ENCODE assay signal across 30 cellular contexts in the genomic region with DNA sequence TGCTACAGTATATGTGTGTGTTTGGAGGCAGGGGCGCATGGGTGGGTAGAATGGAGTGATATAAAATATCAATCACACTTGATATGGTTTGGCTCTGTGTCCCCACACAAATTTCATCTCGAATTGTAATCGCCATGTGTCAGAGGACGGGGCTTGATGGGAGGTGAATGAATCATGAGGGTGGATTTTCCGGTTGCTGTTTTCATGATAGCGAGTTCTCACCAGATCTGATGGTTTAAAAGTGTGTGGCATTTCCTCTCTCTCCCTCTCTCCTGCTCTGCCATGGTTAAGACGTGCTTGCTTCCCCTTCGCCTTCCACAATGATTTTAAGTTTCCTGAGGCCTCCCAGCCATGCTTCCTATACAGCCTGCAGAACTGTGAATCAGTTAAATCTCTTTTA. TPM values are rescaled to one million over a fixed set of nuclear protein-coding genes. Genes with fewer than 3 reads are reported as not detected.
DNase-seq lines count a peak whose midpoint lies in the region; ATAC-seq, FAIRE-seq and TF ChIP-seq lines count a peak whose summit lies in the region.
"Had no signal": no experiment of that assay in that cellular context is flagged by ENCODE, and none has a peak within 500 bp of the region (broad histone marks: within the 10 kb centered on the region; RNA-seq: fewer than 3 reads in every experiment).

No MANE protein-coding gene starts in this region.

- no peak overlapping the region for H3K4me3 ChIP-seq in bronchial epithelial cell (ENCODE audit: low read depth, low read length)
- H3K4me3 ChIP-seq: GM23248, left lung, pancreas, Peyer's patch, right atrium auricular region, stomach, tibial nerve had no signal

- no peaks in the 10 kb centered on the region for H3K36me3 ChIP-seq in bronchial epithelial cell (ENCODE audit: control insufficient read depth, insufficient read depth, low read length)
- H3K36me3 ChIP-seq: left lung, pancreas, Peyer's patch, right atrium auricular region, stomach, tibial nerve had no signal

- no peak for FAIRE-seq in bronchial epithelial cell (lab: Jason Lieb, UNC)
- FAIRE-seq: frontal cortex, HTR-8/SVneo, pancreas had no signal

- no peaks in the 10 kb centered on the region for H3K27me3 ChIP-seq in bronchial epithelial cell (ENCODE audit: control insufficient read depth, insufficient read depth, low read length)
- H3K27me3 ChIP-seq: left lung, pancreas, Peyer's patch, right atrium auricular region, stomach, tibial nerve had no signal

- TF ChIP-seq CTCF in bronchial epithelial cell (IDR thresholded peaks at IDR 0.05; ENCODE audit: insufficient read depth, low read length, severe bottlenecking) = no peak

- DNase-seq in DMS53 (lab: John Stamatoyannopoulos, UW) (peak; percentile 21), DMS53 treated with DMSO at 0.1 percent for 48 hours (lab: John Stamatoyannopoulos, UW; ENCODE audit: unreplicated experiment) (no peak), bronchial epithelial cell (ENCODE audit: low read depth) (peak; percentile 32), glomerular endothelial cell (ENCODE audit: extremely low read depth, low read depth, low spot score) (peak; percentile 75), smooth muscle cell of the brain vasculature (ENCODE audit: low read depth, low spot score) (peak; percentile 7), hepatic stellate cell (ENCODE audit: low spot score) (no peak), NCI-H2171 (lab: John Stamatoyannopoulos, UW) (no peak)
- DNase-seq: activated CD4-positive, alpha-beta T cell treated with anti-CD3 and anti-CD28 coated beads, Interleukin-2, amount 50 U/mL, for 1 hour; activated naive CD4-positive, alpha-beta T cell treated with anti-CD3 and anti-CD28 coated beads, Interleukin-2, amount 50 U/mL, for 16 hours; CD8-positive, alpha-beta T cell; DMS153; GM23248; hippocampal formation; immature natural killer cell; left lung; MV-4-11; naive thymus-derived CD8-positive, alpha-beta T cell; NCI-H2171 treated with DMSO at 0.1 percent for 48 hours; NCI-H524; NK-92 treated with Interleukin-12 subunit alpha and Interleukin-12 subunit beta, amount 100 ng/mL, for 24 hours; pancreas; Peyer's patch; stimulated activated CD4-positive, alpha-beta T cell treated with anti-CD3 and anti-CD28 coated beads, Interleukin-15, amount 100 ng/mL, for 24 hours; stomach had no signal

- no peak for ATAC-seq in HG02610 (IDR thresholded peaks at IDR 0.05; ENCODE audit: unreplicated experiment)
- ATAC-seq: CD8-positive, alpha-beta T cell; left lung; naive thymus-derived CD8-positive, alpha-beta T cell; pancreas had no signal

RNA-seq across cellular contexts. Expression of gene SOWAHB, which starts 14.8 kb away (rescaled TPM):
- total RNA-seq in bronchial epithelial cell = 15.0 and 21.1 TPM in 2 replicates
- total RNA-seq in glomerular endothelial cell = 0.82 TPM in 1 of 2 replicates, not detected in the other
- total RNA-seq: CD8-positive, alpha-beta T cell; GM23248; naive thymus-derived CD8-positive, alpha-beta T cell; right atrium auricular region; T-helper 1 cell treated with Interleukin-12 subunit alpha and Interleukin-12 subunit beta and Interleukin-4 antibody, amounts not matched to agents 30 ng/mL and 1 ng/mL, for 36 hours had no signal

Comparison
In these comparisons a context has a peak if more than half of its experiments do, and no peak if none do; other contexts are left out.
1. DNase-seq: peak in DMS53 (single experiment), bronchial epithelial cell (single experiment), glomerular endothelial cell (single experiment) and smooth muscle cell of the brain vasculature (single experiment); none in DMS53 treated with DMSO at 0.1 percent for 48 hours (single experiment), hepatic stellate cell (single experiment) and NCI-H2171 (single experiment).